2 cellular contexts compared by ENCODE assay signal in genomic region chr20:3172126-3172932, GRCh38.
TF ChIP-seq lines count a peak whose summit lies in the region.

No MANE protein-coding gene starts in this region.

TF ChIP-seq in SK-N-SH, 30 proteins besides CTCF, POLR2A, EP300 and RAD21 (continued from another document):
- TF ChIP-seq USF1 (IDR thresholded peaks at IDR 0.05; ENCODE audit: borderline replicate concordance, low read depth) (no peak), PBX3 (IDR thresholded peaks at IDR 0.05) (no peak), ELF1 (IDR thresholded peaks at IDR 0.05) (no peak)

TF ChIP-seq in SK-N-SH treated with all-trans-retinoic acid at 6 μM for 48 hours, 23 proteins besides CTCF, POLR2A, EP300 and RAD21 (continued from another document):
- no peak for TF ChIP-seq POU6F1 (CRISPR knock-in tag; IDR thresholded peaks at IDR 0.05; ENCODE audit: borderline replicate concordance, low read depth)
- no peak for TF ChIP-seq ZNF70 (CRISPR knock-in tag; IDR thresholded peaks at IDR 0.05)
- TF ChIP-seq PATZ1 (CRISPR knock-in tag; IDR thresholded peaks at IDR 0.05; ENCODE audit: borderline replicate concordance), result no peak
